1 cellular context compared by ENCODE assay signal in genomic region chr7:27640914-27641570, GRCh38.
TF ChIP-seq lines count a peak whose summit lies in the region.

No MANE protein-coding gene starts in this region.

TF ChIP-seq in IMR-90, 13 proteins besides CTCF, POLR2A, EP300 and RAD21:
- TF ChIP-seq FOS (IDR thresholded peaks at IDR 0.05; ENCODE audit: low read depth, low read length) (no peak), NFE2L2 (IDR thresholded peaks at IDR 0.05; ENCODE audit: low read depth, low read length) (no peak), BHLHE40 (IDR thresholded peaks at IDR 0.05; ENCODE audit: low read depth, low read length) (no peak), RFX5 (IDR thresholded peaks at IDR 0.05; ENCODE audit: low read depth, low read length) (no peak), CHD1 (IDR thresholded peaks at IDR 0.05; ENCODE audit: low read depth, low read length) (no peak), CEBPB (IDR thresholded peaks at IDR 0.05; ENCODE audit: low read depth, low read length) (no peak), MAZ (IDR thresholded peaks at IDR 0.05; ENCODE audit: borderline replicate concordance, low read depth, low read length) (no peak), USF2 (IDR thresholded peaks at IDR 0.05; ENCODE audit: low read depth, low read length) (no peak), ELK1 (IDR thresholded peaks at IDR 0.05; ENCODE audit: borderline replicate concordance, low read depth, low read length) (no peak), SMC3 (IDR thresholded peaks at IDR 0.05; ENCODE audit: low read depth, low read length) (no peak), MAFK (IDR thresholded peaks at IDR 0.05; ENCODE audit: low read depth, low read length) (no peak), MXI1 (IDR thresholded peaks at IDR 0.05; ENCODE audit: borderline replicate concordance, low read depth, low read length) (no peak), RCOR1 (IDR thresholded peaks at IDR 0.05; ENCODE audit: insufficient replicate concordance, low read length) (no peak)
TF ChIP-seq in IMR-90: peak in this region for 0.
